In genomic region chr9:129036241-129036922, GRCh38 we compare ENCODE assay signal across 8 cellular contexts. TPM values are rescaled to one million over a fixed set of nuclear protein-coding genes. Genes with fewer than 3 reads are reported as not detected.
DNase-seq lines count a peak whose midpoint lies in the region; ATAC-seq and TF ChIP-seq lines count a peak whose summit lies in the region.

Gene MIGA2, plus strand, starts transcription at chr9:129036626. Its CDS starts 3,969 bp downstream, at chr9:129040595.

- H3K27me3 Mint-ChIP-seq in endodermal cell (ENCODE audit: insufficient read depth), result no peaks in the 10 kb centered on the region

- ATAC-seq in GM21381 (IDR thresholded peaks at IDR 0.05; ENCODE audit: unreplicated experiment), result peak; percentile 96

- H3K9me3 Mint-ChIP-seq in endodermal cell, result no peaks in the 10 kb centered on the region

- H3K4me3 Mint-ChIP-seq in endodermal cell, result peak within 1 kb of the TSS; percentile 97

- H3K9ac ChIP-seq in NT2/D1 (ENCODE audit: insufficient read length, low read depth) (peak within 1 kb of the TSS; percentile 97), endodermal cell (ENCODE audit: extremely low read depth, low read length, poor library complexity, severe bottlenecking) (peak within 1 kb of the TSS; percentile 59)

- peak within 1 kb of the TSS; percentile 6 for H3K27ac ChIP-seq in endodermal cell (ENCODE audit: low read depth, low read length)

- no peak for TF ChIP-seq CTCF in endodermal cell (conservative IDR thresholded peaks at IDR 0.05)

- H3K4me3 ChIP-seq in NT2/D1 (ENCODE audit: insufficient read length, low read depth), result peak within 1 kb of the TSS; percentile 99
- H3K4me3 ChIP-seq in endodermal cell (ENCODE audit: low read length), result peak within 1 kb of the TSS; percentile 91

- H3K36me3 Mint-ChIP-seq in endodermal cell (ENCODE audit: low read depth), result peaks cover 4% of the 10 kb centered on the region

- peaks cover 12% of the 10 kb centered on the region for H3K36me3 ChIP-seq in NT2/D1 (ENCODE audit: insufficient read depth, insufficient read length, low read length)
- peaks cover 7% of the 10 kb centered on the region for H3K36me3 ChIP-seq in endodermal cell (ENCODE audit: control insufficient read depth, insufficient read depth, low read length)

- H3K9me3 ChIP-seq in NT2/D1 (ENCODE audit: insufficient read depth, low read length), result no peaks in the 10 kb centered on the region
- H3K9me3 ChIP-seq in endodermal cell (ENCODE audit: control insufficient read depth, low read length), result no peaks in the 10 kb centered on the region

- no peaks in the 10 kb centered on the region for H3K27me3 ChIP-seq in NT2/D1 (ENCODE audit: insufficient read depth, insufficient read length)
- no peaks in the 10 kb centered on the region for H3K27me3 ChIP-seq in endodermal cell (ENCODE audit: control insufficient read depth, insufficient read depth, low read length, poor library complexity, severe bottlenecking)

- DNase-seq in COR-L47 (lab: John Stamatoyannopoulos, UW) (peak; percentile 99), HUDEP-2 (lab: John Stamatoyannopoulos, UW; ENCODE audit: unreplicated experiment in 76 of 76) (peak in 75 of 76 experiments; percentile 42 to 99 (median 96)), NT2/D1 (ENCODE audit: low read depth, low spot score) (peak; percentile 99), endodermal cell (peak; percentile 99), mesenteric fat pad (ENCODE audit: low spot score) (peak; percentile 97)
- peak; percentile 91 for DNase-seq in activated CD8-positive, alpha-beta memory T cell treated with anti-CD3 and anti-CD28 coated beads, Interleukin-2, amount 50 U/mL, for 1 hour (ENCODE audit: extremely low read depth)
- DNase-seq in stimulated activated CD8-positive, alpha-beta memory T cell treated with anti-CD3 and anti-CD28 coated beads, Interleukin-15, amount 100 ng/mL, for 24 hours (ENCODE audit: low read depth), result peak; percentile 72

- peaks cover 18% of the 10 kb centered on the region for H3K4me1 Mint-ChIP-seq in endodermal cell

- 1 to 3% methylated on average over 21 to 49 of the region's 49 CpGs for WGBS in endodermal cell (ENCODE audit: insufficient coverage in 1 of 2, insufficient read length in 1 of 2), 2 experiments

- H3K4me1 ChIP-seq in NT2/D1 (ENCODE audit: insufficient read depth, insufficient read length) (peaks cover 13% of the 10 kb centered on the region), endodermal cell (ENCODE audit: control insufficient read depth, insufficient read depth, low read length) (peaks cover 7% of the 10 kb centered on the region)

- peak within 1 kb of the TSS; percentile 87 for H3K27ac Mint-ChIP-seq in endodermal cell

RNA-seq across cellular contexts. Expression of gene MIGA2, which starts in this region (rescaled TPM):
- total RNA-seq in endodermal cell (10 to 100 TPM; 41.4 to 41.5 TPM), mesenteric fat pad (17.3 TPM)
- polyA plus RNA-seq in endodermal cell (2013, experiment 1 of 2), result 23.0 TPM
- polyA plus RNA-seq in endodermal cell (2013, experiment 2 of 2), result 17.8 TPM

Comparison
In these comparisons a context has a peak if more than half of its experiments do, and no peak if none do; other contexts are left out.
1. Peak in every context shown above with its lines: DNase-seq, ATAC-seq, H3K4me3 ChIP-seq and H3K27ac ChIP-seq.